In the genomic region with DNA sequence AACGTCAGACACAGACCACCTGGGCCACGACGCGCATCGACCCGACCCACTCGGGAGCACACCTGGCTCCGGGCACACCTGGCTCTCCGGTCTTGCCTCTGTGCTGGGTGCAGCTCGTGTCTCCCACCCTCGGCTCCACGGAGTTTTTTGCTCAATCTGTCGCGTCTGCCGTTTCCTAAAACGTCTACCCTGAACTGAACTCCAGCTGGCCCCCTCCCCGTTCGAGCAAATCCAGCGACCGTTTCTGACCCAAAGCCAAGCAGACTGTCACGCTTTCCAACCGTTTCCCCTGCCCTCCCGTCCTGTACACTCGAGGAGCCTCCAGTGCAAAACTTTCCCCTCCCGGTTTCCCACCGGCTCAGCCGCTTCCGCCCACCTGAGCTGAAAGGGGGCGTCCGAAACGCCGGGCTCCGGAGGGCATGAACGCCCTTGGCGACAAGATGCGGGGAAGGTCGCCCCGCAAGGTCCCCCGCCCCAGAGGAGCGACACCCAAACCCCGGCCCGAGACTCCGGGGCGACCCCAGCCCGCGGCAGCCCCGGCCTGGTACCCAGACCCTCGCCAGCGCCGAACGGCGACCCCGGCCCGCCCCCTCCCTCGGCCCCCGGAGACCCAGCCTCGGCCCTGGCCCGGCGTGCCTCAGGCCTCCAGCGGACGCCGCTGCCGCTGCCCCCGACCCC, we compare ENCODE assay signal across 8 cellular contexts.
DNase-seq lines count a peak whose midpoint lies in the region; ATAC-seq and TF ChIP-seq lines count a peak whose summit lies in the region.

No MANE protein-coding gene starts in this region.

- H3K4me3 ChIP-seq in coronary artery, result peak overlapping the region; percentile 99

- H3K9me3 Mint-ChIP-seq in T-helper 1 cell treated with Interleukin-12 subunit alpha and Interleukin-12 subunit beta and Interleukin-4 antibody, amounts not matched to agents 30 μg/mL and 1 μg/mL, for 36 hours, result no peaks in the 10 kb centered on the region
- no peaks in the 10 kb centered on the region for H3K9me3 Mint-ChIP-seq in memory B cell

- H3K27ac ChIP-seq in coronary artery, result peak overlapping the region; percentile 71 to 96
- H3K27ac ChIP-seq in substantia nigra (ENCODE audit: low read depth, low read length, poor library complexity, severe bottlenecking), result peak overlapping the region; percentile 51

- H3K27ac Mint-ChIP-seq in T-helper 1 cell treated with Interleukin-12 subunit alpha and Interleukin-12 subunit beta and Interleukin-4 antibody, amounts not matched to agents 30 μg/mL and 1 μg/mL, for 36 hours, result no peak overlapping the region
- H3K27ac Mint-ChIP-seq in memory B cell, result peak overlapping the region; percentile 78

- peaks cover 66% of the 10 kb centered on the region for H3K27me3 Mint-ChIP-seq in T-helper 1 cell treated with Interleukin-12 subunit alpha and Interleukin-12 subunit beta and Interleukin-4 antibody, amounts not matched to agents 30 μg/mL and 1 μg/mL, for 36 hours (ENCODE audit: low read depth)
- no peaks in the 10 kb centered on the region for H3K27me3 Mint-ChIP-seq in memory B cell

- ATAC-seq in HG02588 (IDR thresholded peaks at IDR 0.05; ENCODE audit: unreplicated experiment), result peak; percentile 10
- ATAC-seq in memory B cell (ENCODE audit: low read depth), result peak; percentile 25
- ATAC-seq in GM18861 (IDR thresholded peaks at IDR 0.05; ENCODE audit: unreplicated experiment), result no peak
- ATAC-seq in GM18867 (IDR thresholded peaks at IDR 0.05; ENCODE audit: unreplicated experiment), result no peak

- H3K4me3 Mint-ChIP-seq in T-helper 1 cell treated with Interleukin-12 subunit alpha and Interleukin-12 subunit beta and Interleukin-4 antibody, amounts not matched to agents 30 μg/mL and 1 μg/mL, for 36 hours, result peak overlapping the region; percentile 82
- peak overlapping the region; percentile 93 for H3K4me3 Mint-ChIP-seq in memory B cell

- peaks cover 3% of the 10 kb centered on the region for H3K36me3 Mint-ChIP-seq in T-helper 1 cell treated with Interleukin-12 subunit alpha and Interleukin-12 subunit beta and Interleukin-4 antibody, amounts not matched to agents 30 μg/mL and 1 μg/mL, for 36 hours (ENCODE audit: low read depth)
- no peaks in the 10 kb centered on the region for H3K36me3 Mint-ChIP-seq in memory B cell

- peaks cover 14% of the 10 kb centered on the region for H3K4me1 Mint-ChIP-seq in T-helper 1 cell treated with Interleukin-12 subunit alpha and Interleukin-12 subunit beta and Interleukin-4 antibody, amounts not matched to agents 30 μg/mL and 1 μg/mL, for 36 hours (ENCODE audit: low read depth)
- peaks cover 14% of the 10 kb centered on the region for H3K4me1 Mint-ChIP-seq in memory B cell

- TF ChIP-seq CTCF in coronary artery (IDR thresholded peaks at IDR 0.05), result no peak

- DNase-seq in ELF-1 (ENCODE audit: low read depth, low spot score) (peak; percentile 25), coronary artery (ENCODE audit: low spot score) (peak; percentile 79), memory B cell (ENCODE audit: low spot score in 2 of 2) (peak; percentile 17 to 34), substantia nigra (lab: John Stamatoyannopoulos, UW) (peak in 7 of 49 donors; percentile 2 to 48 (median 16))

Comparison
In these comparisons a context has a peak if more than half of its experiments do, and no peak if none do; other contexts are left out.
1. ATAC-seq: peak in HG02588 (single experiment) and memory B cell (single experiment); none in GM18861 (single experiment) and GM18867 (single experiment).